In the genomic region with DNA sequence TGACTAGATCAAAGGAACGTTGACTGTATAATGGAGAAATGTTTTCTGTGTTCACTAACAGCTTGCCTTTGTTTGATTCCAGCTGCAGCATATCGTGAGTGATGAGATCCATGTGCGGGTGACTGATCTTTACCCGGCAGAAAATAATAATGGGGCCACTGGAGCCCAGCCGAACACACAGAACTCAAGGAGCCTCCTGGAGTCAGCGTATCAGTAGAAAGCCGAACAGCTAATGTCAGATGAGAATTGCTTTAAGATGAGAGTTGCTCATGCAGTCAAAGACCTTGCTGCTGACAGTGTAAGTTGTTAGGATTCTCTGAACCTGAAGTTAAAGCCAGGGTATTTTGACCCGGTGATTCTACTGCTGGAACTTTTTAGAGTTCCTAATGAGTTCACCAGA, we compare ENCODE assay signal across 30 cellular contexts. TPM values are rescaled to one million over a fixed set of nuclear protein-coding genes. Genes with fewer than 3 reads are reported as not detected.
A peak's percentile ranks its signal among the peaks of the same experiment; 100 is the strongest.
DNase-seq lines count a peak whose midpoint lies in the region; ATAC-seq and TF ChIP-seq lines count a peak whose summit lies in the region.
"Had no signal": no experiment of that assay in that cellular context is flagged by ENCODE, and none has a peak within 500 bp of the region (broad histone marks: within the 10 kb centered on the region; RNA-seq: fewer than 3 reads in every experiment).

No MANE protein-coding gene starts in this region.

- no peak for TF ChIP-seq CTCF in mucosa of descending colon (IDR thresholded peaks at IDR 0.05)

- H3K27ac Mint-ChIP-seq in activated CD4-positive, alpha-beta memory T cell treated with anti-CD3 and anti-CD28 coated beads, Interleukin-2, amount 10 ng/mL, durations not matched to agents 7 days and 5 days: no peak overlapping the region
- H3K27ac Mint-ChIP-seq: activated CD8-positive, alpha-beta T cell treated with anti-CD3 and anti-CD28 coated beads for 36 hours; activated T-helper 1 cell treated with anti-CD3 and anti-CD28 coated beads, Interleukin-12 subunit alpha, Interleukin-12 subunit beta, Interleukin-2, Interleukin-4 antibody, amounts not matched to agents 30 ng/mL and 10 ng/mL and 1 ng/mL, durations not matched to agents 14 hours and 24 hours and 36 hours; CD4-positive, alpha-beta T cell; stimulated activated naive CD8-positive, alpha-beta T cell treated with anti-CD3 and anti-CD28 coated beads, Interleukin-15, amount 100 ng/mL, for 72 hours had no signal

- DNase-seq in Right ventricle myocardium superior (no peak), left cardiac atrium (no peak), astrocyte of the hippocampus (ENCODE audit: low read depth, low spot score) (peak; percentile 11), foreskin melanocyte (peak; percentile 57), sciatic nerve (ENCODE audit: low spot score) (no peak), mucosa of descending colon (no peak), NCI-H2081 (lab: John Stamatoyannopoulos, UW) (no peak)
- DNase-seq in activated CD4-positive, alpha-beta memory T cell treated with anti-CD3 and anti-CD28 coated beads, Interleukin-2, amount 10 ng/mL, durations not matched to agents 7 days and 5 days: no peak
- DNase-seq: activated CD8-positive, alpha-beta memory T cell treated with anti-CD3 and anti-CD28 coated beads, Interleukin-2, amount 50 U/mL, for 48 hours; activated CD8-positive, alpha-beta T cell treated with anti-CD3 and anti-CD28 coated beads for 36 hours; activated naive CD4-positive, alpha-beta T cell treated with Interleukin-2 at 50 U/mL for 16 hours; AML-193; CD4-positive, alpha-beta T cell; foreskin keratinocyte; heart right ventricle; kidney glomerular epithelial cell; NCI-H1092 treated with DMSO at 0.1 percent for 48 hours; NCI-H187; NCI-H526 treated with DMSO at 0.1 percent for 48 hours; pancreas; PC-9; spleen; stimulated activated CD4-positive, alpha-beta T cell treated with anti-CD3 and anti-CD28 coated beads, Interleukin-2, amount 100 ng/mL, for 48 hours; stimulated activated naive CD8-positive, alpha-beta T cell treated with anti-CD3 and anti-CD28 coated beads, Interleukin-15, amount 100 ng/mL, for 72 hours; thyroid gland had no signal

- H3K9me3 ChIP-seq in mucosa of descending colon: no peaks in the 10 kb centered on the region
- H3K9me3 ChIP-seq: breast epithelium, heart right ventricle, pancreas, right atrium auricular region, spleen, thyroid gland had no signal

- no peaks in the 10 kb centered on the region for H3K36me3 Mint-ChIP-seq in activated CD4-positive, alpha-beta memory T cell treated with anti-CD3 and anti-CD28 coated beads, Interleukin-2, amount 10 ng/mL, durations not matched to agents 7 days and 5 days (ENCODE audit: low read depth)

- H3K36me3 ChIP-seq in mucosa of descending colon (ENCODE audit: low read depth): no peaks in the 10 kb centered on the region
- H3K36me3 ChIP-seq: breast epithelium, heart right ventricle, pancreas, right atrium auricular region, spleen, thyroid gland had no signal

- intact Hi-C loops in Right ventricle myocardium superior (cut with DNase I) (no loop called here), left cardiac atrium (cut with DNase I) (no loop called here), sciatic nerve (cut with DNase I) (no loop called here), mucosa of descending colon (cut with DNase I, micrococcal nuclease) (no loop called here)

- POLR2A ChIA-PET in activated CD4-positive, alpha-beta memory T cell treated with anti-CD3 and anti-CD28 coated beads, Interleukin-2, amount 10 ng/mL, durations not matched to agents 7 days and 5 days (lab: Charles Lee): no interaction called here

- no peaks in the 10 kb centered on the region for H3K9me3 Mint-ChIP-seq in activated CD4-positive, alpha-beta memory T cell treated with anti-CD3 and anti-CD28 coated beads, Interleukin-2, amount 10 ng/mL, durations not matched to agents 7 days and 5 days
- H3K9me3 Mint-ChIP-seq: activated CD8-positive, alpha-beta T cell treated with anti-CD3 and anti-CD28 coated beads for 36 hours; activated T-helper 1 cell treated with anti-CD3 and anti-CD28 coated beads, Interleukin-12 subunit alpha, Interleukin-12 subunit beta, Interleukin-2, Interleukin-4 antibody, amounts not matched to agents 30 ng/mL and 10 ng/mL and 1 ng/mL, durations not matched to agents 14 hours and 24 hours and 36 hours; CD4-positive, alpha-beta T cell; stimulated activated naive CD8-positive, alpha-beta T cell treated with anti-CD3 and anti-CD28 coated beads, Interleukin-15, amount 100 ng/mL, for 72 hours had no signal

- no peak overlapping the region for H3K4me3 Mint-ChIP-seq in activated CD4-positive, alpha-beta memory T cell treated with anti-CD3 and anti-CD28 coated beads, Interleukin-2, amount 10 ng/mL, durations not matched to agents 7 days and 5 days
- H3K4me3 Mint-ChIP-seq: activated CD8-positive, alpha-beta T cell treated with anti-CD3 and anti-CD28 coated beads for 36 hours; activated T-helper 1 cell treated with anti-CD3 and anti-CD28 coated beads, Interleukin-12 subunit alpha, Interleukin-12 subunit beta, Interleukin-2, Interleukin-4 antibody, amounts not matched to agents 30 ng/mL and 10 ng/mL and 1 ng/mL, durations not matched to agents 14 hours and 24 hours and 36 hours; CD4-positive, alpha-beta T cell; stimulated activated naive CD8-positive, alpha-beta T cell treated with anti-CD3 and anti-CD28 coated beads, Interleukin-15, amount 100 ng/mL, for 72 hours had no signal

- H3K27me3 Mint-ChIP-seq in activated CD4-positive, alpha-beta memory T cell treated with anti-CD3 and anti-CD28 coated beads, Interleukin-2, amount 10 ng/mL, durations not matched to agents 7 days and 5 days: peaks cover 40% of the 10 kb centered on the region

- H3K4me1 Mint-ChIP-seq in activated CD4-positive, alpha-beta memory T cell treated with anti-CD3 and anti-CD28 coated beads, Interleukin-2, amount 10 ng/mL, durations not matched to agents 7 days and 5 days: peaks cover 1% of the 10 kb centered on the region
- H3K4me1 Mint-ChIP-seq: stimulated activated naive CD8-positive, alpha-beta T cell treated with anti-CD3 and anti-CD28 coated beads, Interleukin-15, amount 100 ng/mL, for 72 hours had no signal

- peak; percentile 27 for ATAC-seq in Right ventricle myocardium superior (ENCODE audit: poor library complexity)
- no peak for ATAC-seq in left cardiac atrium
- peak; percentile 61 for ATAC-seq in sciatic nerve
- no peak for ATAC-seq in mucosa of descending colon
- ATAC-seq: activated CD8-positive, alpha-beta T cell treated with anti-CD3 and anti-CD28 coated beads for 36 hours; foreskin keratinocyte; heart right ventricle; pancreas; SK-N-SH treated with all-trans-retinoic acid at 6 μM for 48 hours; stimulated activated naive CD8-positive, alpha-beta T cell treated with anti-CD3 and anti-CD28 coated beads, Interleukin-15, amount 100 ng/mL, for 72 hours had no signal

- no peaks in the 10 kb centered on the region for H3K4me1 ChIP-seq in mucosa of descending colon (ENCODE audit: low read depth)
- H3K4me1 ChIP-seq: breast epithelium, foreskin keratinocyte, pancreas, thyroid gland had no signal

- H3K4me3 ChIP-seq in mucosa of descending colon: no peak overlapping the region
- H3K4me3 ChIP-seq: breast epithelium, heart right ventricle, lung, pancreas, PC-9, right atrium auricular region, spleen, thyroid gland had no signal

- CTCF ChIA-PET in activated CD4-positive, alpha-beta memory T cell treated with anti-CD3 and anti-CD28 coated beads, Interleukin-2, amount 10 ng/mL, durations not matched to agents 7 days and 5 days (lab: Charles Lee): interaction anchor here (0.7 to 3.2 kb wide), 5 partner anchors 9 to 385 kb away, joined by 3 to 10 read pairs (median 5); no protein-coding TSS in a partner anchor

RNA-seq across cellular contexts. Expression of gene MTPAP, which starts 34.3 kb away (rescaled TPM):
- 18.2 TPM for total RNA-seq in Right ventricle myocardium superior
- total RNA-seq in left cardiac atrium: 10 to 100 TPM; 22.6 to 27.2 TPM
- 30.6 TPM for total RNA-seq in sciatic nerve
- 10 to 100 TPM; 24.8 to 33.4 (median 26.4) TPM for total RNA-seq in mucosa of descending colon
- 10 to 100 TPM; 23.7 to 24.7 TPM for total RNA-seq in activated CD4-positive, alpha-beta memory T cell treated with anti-CD3 and anti-CD28 coated beads, Interleukin-2, amount 10 ng/mL, durations not matched to agents 7 days and 5 days

RNA-seq across cellular contexts. Expression of gene MAP3K8, which starts 50.6 kb away (rescaled TPM):
- total RNA-seq in Right ventricle myocardium superior (7.3 TPM), left cardiac atrium (10 to 100 TPM; 13.1 to 25.2 TPM), sciatic nerve (85.2 TPM), mucosa of descending colon (10 to 100 TPM; 12.3 to 20.3 (median 18.1) TPM)
- total RNA-seq in activated CD4-positive, alpha-beta memory T cell treated with anti-CD3 and anti-CD28 coated beads, Interleukin-2, amount 10 ng/mL, durations not matched to agents 7 days and 5 days: 10 to 100 TPM; 39.5 to 40.3 TPM

Comparison
In these comparisons a context has a peak if more than half of its experiments do, and no peak if none do; other contexts are left out.
1. ATAC-seq: peak in Right ventricle myocardium superior (single experiment) and sciatic nerve (single experiment); none in left cardiac atrium (0 of 2) and mucosa of descending colon (single experiment).
2. DNase-seq: peak in astrocyte of the hippocampus (single experiment) and foreskin melanocyte (single experiment); none in Right ventricle myocardium superior (single experiment), left cardiac atrium (single experiment), sciatic nerve (single experiment), mucosa of descending colon (0 of 3), activated CD4-positive, alpha-beta memory T cell treated with anti-CD3 and anti-CD28 coated beads, Interleukin-2, amount 10 ng/mL, durations not matched to agents 7 days and 5 days (single experiment) and NCI-H2081 (0 of 2).